ENCODE assay signal across 12 cellular contexts in the genomic region with DNA sequence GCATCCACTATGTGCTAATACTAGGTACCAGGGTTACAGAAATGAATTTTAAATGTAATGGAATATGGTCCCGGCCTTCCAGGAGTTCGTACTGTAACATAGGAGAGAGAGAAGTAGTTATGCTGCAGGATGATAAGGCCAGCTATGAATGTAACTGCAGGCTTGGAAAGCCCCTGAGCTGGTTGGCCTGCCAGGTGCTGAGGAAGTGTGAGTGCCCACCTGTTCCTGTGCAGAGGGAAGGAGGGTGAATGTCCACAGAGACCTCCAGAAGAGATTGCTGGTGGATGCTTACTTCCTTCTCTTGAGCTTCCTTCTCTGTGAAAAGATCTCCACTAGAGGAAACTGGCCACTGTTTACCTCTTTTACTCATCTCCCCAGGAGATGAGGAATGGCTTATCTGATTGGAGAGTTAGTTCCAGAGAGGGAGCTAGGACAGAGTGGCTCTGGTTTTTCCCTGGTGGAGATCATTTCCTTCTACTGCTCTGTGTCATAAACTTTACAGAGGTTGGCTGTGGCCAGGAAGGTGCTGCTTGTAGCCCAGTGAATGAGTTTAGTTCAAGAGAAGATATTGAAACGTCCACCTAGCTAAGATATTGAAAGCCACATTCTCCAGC.
DNase-seq lines count a peak whose midpoint lies in the region; ATAC-seq, FAIRE-seq and TF ChIP-seq lines count a peak whose summit lies in the region.
"Had no signal": no experiment of that assay in that cellular context is flagged by ENCODE, and none has a peak within 500 bp of the region (broad histone marks: within the 10 kb centered on the region; RNA-seq: fewer than 3 reads in every experiment).

No MANE protein-coding gene starts in this region.

- peak; percentile 8 for DNase-seq in DMS53 treated with DMSO at 0.1 percent for 48 hours (lab: John Stamatoyannopoulos, UW; ENCODE audit: unreplicated experiment)
- DNase-seq in GM19239 (ENCODE audit: insufficient read length, low spot score) = no peak
- no peak for DNase-seq in endothelial cell of umbilical vein (ENCODE audit: low read depth, low spot score)
- no peak for DNase-seq in stimulated activated CD4-positive, alpha-beta T cell treated with anti-CD3 and anti-CD28 coated beads, Interleukin-4, amount 100 ng/mL, for 4 hours
- no peak for DNase-seq in endodermal cell
- DNase-seq: mammary epithelial cell, NCI-H226 had no signal

- no peaks in the 10 kb centered on the region for H3K36me3 ChIP-seq in endothelial cell of umbilical vein (ENCODE audit: control insufficient read depth in 2 of 2, extremely low read depth in 1 of 2, insufficient read depth in 2 of 2, low read length in 2 of 2)
- no peaks in the 10 kb centered on the region for H3K36me3 ChIP-seq in endodermal cell (ENCODE audit: control insufficient read depth, insufficient read depth, low read length)
- H3K36me3 ChIP-seq: HAP-1 had no signal

- POLR2A ChIA-PET in endothelial cell of umbilical vein (lab: Charles Lee) = no interaction called here

- H3K4me3 Mint-ChIP-seq in endodermal cell = no peak overlapping the region

- intact Hi-C loops in endothelial cell of umbilical vein (cut with micrococcal nuclease) = loop anchor here (2.0 to 5.0 kb wide), 2 partner anchors 522 to 688 kb away; no protein-coding TSS in a partner anchor

- H3K9ac ChIP-seq in endothelial cell of umbilical vein (replicated peaks; ENCODE audit: extremely low read depth, insufficient read depth, low read length) (no peak overlapping the region), endodermal cell (ENCODE audit: extremely low read depth, low read length, poor library complexity, severe bottlenecking) (no peak overlapping the region)

- CTCF ChIA-PET in endothelial cell of umbilical vein (lab: Charles Lee) = interaction anchor here (0.6 to 3.1 kb wide), 8 partner anchors 11 to 528 kb away, joined by 3 to 80 read pairs (median 10); no protein-coding TSS in a partner anchor

- TF ChIP-seq CTCF in endothelial cell of umbilical vein (IDR thresholded peaks at IDR 0.05; ENCODE audit: extremely low read depth in 1 of 2, insufficient read depth in 1 of 2, low read depth in 1 of 2, low read length in 2 of 2) = no peak
- no peak for TF ChIP-seq CTCF in endodermal cell (conservative IDR thresholded peaks at IDR 0.05)

- H3K27me3 ChIP-seq in endothelial cell of umbilical vein (ENCODE audit: control insufficient read depth in 2 of 2, insufficient read depth in 2 of 2, low read length in 2 of 2) (no peaks in the 10 kb centered on the region), endodermal cell (ENCODE audit: control insufficient read depth, insufficient read depth, low read length, poor library complexity, severe bottlenecking) (no peaks in the 10 kb centered on the region)

- dilution Hi-C loops in endothelial cell of umbilical vein (cut with MboI; ENCODE audit: extremely low pct_ligation_motif_present, low sequenced_read_pairs) = no loop called here

- H3K4me1 ChIP-seq in endothelial cell of umbilical vein (ENCODE audit: control insufficient read depth, extremely low read depth, insufficient read depth, low read length) (peaks cover 19% of the 10 kb centered on the region), endodermal cell (ENCODE audit: control insufficient read depth, insufficient read depth, low read length) (peaks cover 5% of the 10 kb centered on the region)

- no peak overlapping the region for H3K27ac Mint-ChIP-seq in endodermal cell

- peaks cover 18% of the 10 kb centered on the region for H3K4me1 Mint-ChIP-seq in endodermal cell

- H4K20me1 ChIP-seq in endothelial cell of umbilical vein (replicated peaks; ENCODE audit: control insufficient read depth, extremely low read depth, insufficient read depth, low read length) = no peaks in the 10 kb centered on the region

- no peaks in the 10 kb centered on the region for H3K9me3 ChIP-seq in endothelial cell of umbilical vein (replicated peaks; ENCODE audit: control insufficient read depth, insufficient read depth, low read length)
- H3K9me3 ChIP-seq in endodermal cell (ENCODE audit: control insufficient read depth, low read length) = no peaks in the 10 kb centered on the region
- H3K9me3 ChIP-seq: HAP-1 had no signal

- FAIRE-seq in GM19239 (lab: Jason Lieb, UNC) (peak; percentile 73), endothelial cell of umbilical vein (lab: Jason Lieb, UNC) (no peak)

- no peak overlapping the region for H2AFZ ChIP-seq in endothelial cell of umbilical vein (ENCODE audit: low read depth, low read length)

- no peaks in the 10 kb centered on the region for H3K9me1 ChIP-seq in endothelial cell of umbilical vein (replicated peaks; ENCODE audit: control insufficient read depth, extremely low read depth, insufficient read depth, low read length)

- H3K9me3 Mint-ChIP-seq in endodermal cell = no peaks in the 10 kb centered on the region

- no TSS peak for BruUV-seq in endothelial cell of umbilical vein (replicated peaks; lab: Mats Ljungman, UMichigan)

- H3K79me2 ChIP-seq in endothelial cell of umbilical vein (ENCODE audit: control insufficient read depth, insufficient read depth, low read length) = no peaks in the 10 kb centered on the region

- H3K27me3 Mint-ChIP-seq in endodermal cell (ENCODE audit: insufficient read depth) = peaks cover 6% of the 10 kb centered on the region

- no peak for TF ChIP-seq POLR2A in endothelial cell of umbilical vein (IDR thresholded peaks at IDR 0.05; ENCODE audit: low read depth, low read length)

- H3K27ac ChIP-seq in endothelial cell of umbilical vein (ENCODE audit: insufficient read depth, low read depth, low read length) (no peak overlapping the region), endodermal cell (ENCODE audit: low read depth, low read length) (no peak overlapping the region)

- 87 to 95% methylated on average over 3 of the region's 3 CpGs for WGBS in endodermal cell (ENCODE audit: insufficient coverage in 1 of 2, insufficient read length in 1 of 2), 2 experiments

- ATAC-seq in HG03354 (IDR thresholded peaks at IDR 0.05; ENCODE audit: poor library complexity, severe bottlenecking, unreplicated experiment) (peak; percentile 17), HG03095 (IDR thresholded peaks at IDR 0.05; ENCODE audit: unreplicated experiment) (no peak), GM21786 (IDR thresholded peaks at IDR 0.05; ENCODE audit: unreplicated experiment) (no peak)

- no peak overlapping the region for H3K4me2 ChIP-seq in endothelial cell of umbilical vein (ENCODE audit: insufficient read depth, low read length)

- no peak overlapping the region for H3K4me3 ChIP-seq in endothelial cell of umbilical vein (replicated peaks in 1 of 3; ENCODE audit: insufficient read depth in 1 of 3, low read depth in 1 of 3, low read length in 3 of 3)
- H3K4me3 ChIP-seq in endodermal cell (ENCODE audit: low read length) = no peak overlapping the region
- H3K4me3 ChIP-seq: HAP-1, smooth muscle cell had no signal

- no peaks in the 10 kb centered on the region for H3K36me3 Mint-ChIP-seq in endodermal cell (ENCODE audit: low read depth)

TF ChIP-seq in endothelial cell of umbilical vein, 7 proteins besides CTCF, POLR2A, EP300 and RAD21:
- peak; percentile 74 for TF ChIP-seq GATA2 (IDR thresholded peaks at IDR 0.05; ENCODE audit: insufficient read depth, insufficient read length, low read depth, low read length)
- TF ChIP-seq MYC (IDR thresholded peaks at IDR 0.05; ENCODE audit: low read depth, low read length) = no peak
TF ChIP-seq in endothelial cell of umbilical vein: peak in this region for 1.
